1 cellular context compared by ENCODE assay signal in the genomic region with DNA sequence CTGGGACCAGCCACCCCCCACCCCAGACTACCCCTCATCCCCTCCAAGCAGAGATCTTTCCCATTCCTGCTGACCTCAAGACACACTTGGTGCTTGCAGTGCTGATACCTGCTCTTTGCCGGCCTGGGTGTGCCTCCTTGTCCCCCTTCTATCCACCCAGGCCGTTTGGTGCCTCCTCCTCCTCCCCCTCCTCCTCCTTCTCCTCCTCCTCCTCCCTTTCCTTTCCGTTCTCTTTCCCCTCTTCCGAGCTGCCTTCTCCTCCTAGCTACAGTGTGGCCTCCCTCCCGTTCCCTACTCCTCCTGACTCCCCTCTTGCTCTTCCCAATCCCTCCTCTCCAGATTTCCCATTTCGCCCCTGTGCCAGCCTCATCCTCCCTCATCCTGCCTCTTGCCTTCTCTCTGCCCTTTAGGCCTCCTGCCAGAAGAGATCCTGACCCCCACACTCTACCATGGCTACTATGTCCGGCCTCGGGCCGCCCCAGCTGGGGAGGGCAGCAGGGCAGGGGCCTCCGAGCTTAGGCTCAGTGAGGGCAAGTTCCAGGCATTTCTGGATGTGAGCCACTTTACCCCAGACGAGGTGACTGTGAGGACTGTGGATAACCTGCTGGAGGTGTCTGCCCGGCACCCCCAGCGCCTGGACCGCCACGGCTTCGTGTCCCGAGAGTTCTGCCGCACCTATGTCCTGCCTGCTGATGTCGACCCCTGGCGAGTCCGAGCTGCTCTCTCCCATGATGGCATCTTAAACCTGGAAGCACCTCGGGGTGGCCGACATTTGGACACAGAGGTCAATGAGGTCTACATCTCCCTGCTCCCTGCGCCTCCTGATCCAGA.
TF ChIP-seq lines count a peak whose summit lies in the region.

No MANE protein-coding gene starts in this region.

TF ChIP-seq in endothelial cell of umbilical vein, 7 proteins besides CTCF, POLR2A, EP300 and RAD21:
- no peak for TF ChIP-seq GATA2 (IDR thresholded peaks at IDR 0.05; ENCODE audit: insufficient read depth, insufficient read length, low read depth, low read length)
- TF ChIP-seq MYC (IDR thresholded peaks at IDR 0.05; ENCODE audit: low read depth, low read length) = no peak
- TF ChIP-seq FOS (IDR thresholded peaks at IDR 0.05; ENCODE audit: borderline replicate concordance, insufficient read depth, low read length) = no peak
- no peak for TF ChIP-seq EZH2 (IDR thresholded peaks at IDR 0.05; ENCODE audit: borderline replicate concordance, low read depth, low read length, severe bottlenecking)
- TF ChIP-seq, protein P1, sequence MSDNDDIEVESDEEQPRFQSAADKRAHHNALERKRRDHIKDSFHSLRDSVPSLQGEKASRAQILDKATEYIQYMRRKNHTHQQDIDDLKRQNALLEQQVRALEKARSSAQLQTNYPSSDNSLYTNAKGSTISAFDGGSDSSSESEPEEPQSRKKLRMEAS (IDR thresholded peaks at IDR 0.05; ENCODE audit: insufficient read depth, insufficient read length) = no peak
- no peak for TF ChIP-seq POLR2AphosphoS5 (IDR thresholded peaks at IDR 0.05; ENCODE audit: insufficient read depth, low read depth, low read length)
- TF ChIP-seq JUN (IDR thresholded peaks at IDR 0.05; ENCODE audit: borderline replicate concordance, insufficient read depth, insufficient read length, low read depth) = no peak
